In genomic region chr12:124610629-124611558, GRCh38 we compare ENCODE assay signal across 17 cellular contexts.
"Had no signal": no experiment of that assay in that cellular context is flagged by ENCODE, and none has a peak within 500 bp of the region (broad histone marks: within the 10 kb centered on the region; RNA-seq: fewer than 3 reads in every experiment).

No MANE protein-coding gene starts in this region.

- ATAC-seq: activated CD4-positive, alpha-beta T cell treated with anti-CD3 and anti-CD28 coated beads for 36 hours; body of pancreas; heart left ventricle had no signal

- H3K9me3 ChIP-seq: body of pancreas, sigmoid colon, tibial artery had no signal

- DNase-seq: activated B cell treated with CpG ODN at 0.5 μM for 24 hours; activated CD4-positive, alpha-beta T cell treated with anti-CD3 and anti-CD28 coated beads, Interleukin-2, amount 50 U/mL, for 48 hours; activated naive CD4-positive, alpha-beta T cell treated with Interleukin-2 at 50 U/mL for 16 hours; activated T-cell treated with anti-CD3 and anti-CD28 coated beads, Interleukin-2, amount 50 U/mL, for 48 hours; body of pancreas; cortex of kidney; endodermal cell; heart left ventricle; nephron progenitor cell; nucleus accumbens; sigmoid colon; stimulated activated CD4-positive, alpha-beta T cell treated with anti-CD3 and anti-CD28 coated beads, Interleukin-4, amount 100 ng/mL, for 1 hour; T1000; tibial artery had no signal

- H3K27ac ChIP-seq: cardiac muscle cell, epithelial cell of prostate, heart left ventricle, sigmoid colon, tibial artery had no signal

- H3K36me3 ChIP-seq: cardiac muscle cell, heart left ventricle, sigmoid colon, tibial artery had no signal

- H3K4me3 ChIP-seq: body of pancreas, cardiac muscle cell, heart left ventricle, sigmoid colon, tibial artery had no signal

- H3K27me3 ChIP-seq: body of pancreas, cardiac muscle cell, heart left ventricle, sigmoid colon had no signal
